28 cellular contexts compared by ENCODE assay signal in genomic region chr10:948347-948746, GRCh38.
"Had no signal": no experiment of that assay in that cellular context is flagged by ENCODE, and none has a peak within 500 bp of the region (broad histone marks: within the 10 kb centered on the region; RNA-seq: fewer than 3 reads in every experiment).

No MANE protein-coding gene starts in this region.

- H3K4me3 ChIP-seq: stomach, suprapubic skin, testis, thoracic aorta, thyroid gland, tibial artery, tibial nerve, transverse colon, upper lobe of left lung, upper lobe of right lung, uterus, vagina had no signal

- H3K9me3 Mint-ChIP-seq: stimulated activated effector memory CD8-positive, alpha-beta T cell treated with anti-CD3 and anti-CD28 coated beads, Interleukin-12 subunit alpha, Interleukin-12 subunit beta, amount 100 ng/mL, for 72 hours; stimulated activated memory B cell treated with anti-CD40 and anti-IgM and Interleukin-4, amounts not matched to agents 10 μg/mL and 1 μg/mL and 100 μg/mL, for 72 hours; stimulated activated naive B cell treated with anti-CD40 and anti-IgM and Interleukin-4, amounts not matched to agents 10 μg/mL and 1 μg/mL and 100 μg/mL, for 72 hours; stimulated activated naive CD8-positive, alpha-beta T cell treated with anti-CD3 and anti-CD28 coated beads, Interleukin-15, amount 100 ng/mL, for 72 hours; stimulated activated naive CD8-positive, alpha-beta T cell treated with anti-CD3 and anti-CD28 coated beads, Interleukin-15, Interleukin-2, amounts not matched to agents 100 ng/mL and 50 ng/mL, for 24 hours; type B pancreatic cell had no signal

- H3K27ac Mint-ChIP-seq: stimulated activated effector memory CD8-positive, alpha-beta T cell treated with anti-CD3 and anti-CD28 coated beads, Interleukin-12 subunit alpha, Interleukin-12 subunit beta, amount 100 ng/mL, for 72 hours; stimulated activated naive B cell treated with anti-CD40 and anti-IgM and Interleukin-4, amounts not matched to agents 10 μg/mL and 1 μg/mL and 100 μg/mL, for 72 hours; stimulated activated naive CD8-positive, alpha-beta T cell treated with anti-CD3 and anti-CD28 coated beads, Interleukin-15, amount 100 ng/mL, for 72 hours; stimulated activated naive CD8-positive, alpha-beta T cell treated with anti-CD3 and anti-CD28 coated beads, Interleukin-15, Interleukin-2, amounts not matched to agents 100 ng/mL and 50 ng/mL, for 24 hours; type B pancreatic cell had no signal

- H3K9me3 ChIP-seq: stomach, suprapubic skin, testis, thoracic aorta, thyroid gland, tibial artery, tibial nerve, transverse colon, upper lobe of left lung, upper lobe of right lung, uterus, vagina had no signal

- H3K27ac ChIP-seq: stomach, testis, thoracic aorta, thyroid gland, tibial artery, transverse colon, upper lobe of left lung, upper lobe of right lung, uterus, vagina had no signal

- ATAC-seq: stimulated activated effector memory CD8-positive, alpha-beta T cell treated with anti-CD3 and anti-CD28 coated beads, Interleukin-12 subunit alpha, Interleukin-12 subunit beta, amount 100 ng/mL, for 72 hours; stimulated activated memory B cell treated with anti-CD40 and anti-IgM and Interleukin-4, amounts not matched to agents 10 μg/mL and 1 μg/mL and 100 μg/mL, for 72 hours; stimulated activated naive B cell treated with anti-CD40 and anti-IgM and Interleukin-4, amounts not matched to agents 10 μg/mL and 1 μg/mL and 100 μg/mL, for 72 hours; stimulated activated naive CD8-positive, alpha-beta T cell treated with anti-CD3 and anti-CD28 coated beads, Interleukin-15, amount 100 ng/mL, for 72 hours; stimulated activated naive CD8-positive, alpha-beta T cell treated with anti-CD3 and anti-CD28 coated beads, Interleukin-15, Interleukin-2, amounts not matched to agents 100 U/mL and 50 U/mL, for 24 hours; upper lobe of right lung had no signal

- H3K27me3 Mint-ChIP-seq: stimulated activated naive CD8-positive, alpha-beta T cell treated with anti-CD3 and anti-CD28 coated beads, Interleukin-15, amount 100 ng/mL, for 72 hours; stimulated activated naive CD8-positive, alpha-beta T cell treated with anti-CD3 and anti-CD28 coated beads, Interleukin-15, Interleukin-2, amounts not matched to agents 100 ng/mL and 50 ng/mL, for 24 hours had no signal

- DNase-seq: stimulated activated CD4-positive, alpha-beta T cell treated with anti-CD3 and anti-CD28 coated beads, Interleukin-2, amount 100 ng/mL, for 48 hours; stimulated activated CD4-positive, alpha-beta T cell treated with anti-CD3 and anti-CD28 coated beads, Interleukin-4, amount 100 ng/mL, for 1 hour; stimulated activated CD4-positive, alpha-beta T cell treated with anti-CD3 and anti-CD28 coated beads, Interleukin-4, amount 100 ng/mL, for 24 hours; stimulated activated CD4-positive, alpha-beta T cell treated with anti-CD3 and anti-CD28 coated beads, Interleukin-4, amount 100 ng/mL, for 4 hours; stimulated activated CD8-positive, alpha-beta memory T cell treated with anti-CD3 and anti-CD28 coated beads, Interleukin-4, amount 100 ng/mL, for 48 hours; stimulated activated naive B cell treated with anti-CD40 and anti-IgM and Interleukin-4, amounts not matched to agents 10 μg/mL and 1 μg/mL and 100 μg/mL, for 72 hours; stimulated activated naive CD4-positive, alpha-beta T cell; stimulated activated naive CD4-positive, alpha-beta T cell treated with Interleukin-2 at 50 U/mL for 16 hours; stimulated activated naive CD8-positive, alpha-beta T cell treated with anti-CD3 and anti-CD28 coated beads, Interleukin-15, amount 100 ng/mL, for 72 hours; stimulated activated naive CD8-positive, alpha-beta T cell treated with anti-CD3 and anti-CD28 coated beads, Interleukin-15, Interleukin-2, amounts not matched to agents 100 U/mL and 50 U/mL, for 24 hours; stomach; substantia nigra; testis; thyroid gland; tibial artery; transverse colon; trophoblast cell; upper lobe of right lung; uterus had no signal

- H3K27me3 ChIP-seq: stomach, testis, thyroid gland, tibial nerve, transverse colon, upper lobe of left lung, upper lobe of right lung, uterus, vagina had no signal

- H3K4me1 Mint-ChIP-seq: stimulated activated effector memory CD8-positive, alpha-beta T cell treated with anti-CD3 and anti-CD28 coated beads, Interleukin-12 subunit alpha, Interleukin-12 subunit beta, amount 100 ng/mL, for 72 hours had no signal

- H3K36me3 Mint-ChIP-seq: stimulated activated effector memory CD8-positive, alpha-beta T cell treated with anti-CD3 and anti-CD28 coated beads, Interleukin-12 subunit alpha, Interleukin-12 subunit beta, amount 100 ng/mL, for 72 hours; stimulated activated naive B cell treated with anti-CD40 and anti-IgM and Interleukin-4, amounts not matched to agents 10 μg/mL and 1 μg/mL and 100 μg/mL, for 72 hours; type B pancreatic cell had no signal

- H3K4me1 ChIP-seq: testis, thyroid gland, tibial nerve, transverse colon, upper lobe of right lung, uterus had no signal

- H3K4me3 Mint-ChIP-seq: stimulated activated effector memory CD8-positive, alpha-beta T cell treated with anti-CD3 and anti-CD28 coated beads, Interleukin-12 subunit alpha, Interleukin-12 subunit beta, amount 100 ng/mL, for 72 hours; stimulated activated memory B cell treated with anti-CD40 and anti-IgM and Interleukin-4, amounts not matched to agents 10 μg/mL and 1 μg/mL and 100 μg/mL, for 72 hours; stimulated activated naive B cell treated with anti-CD40 and anti-IgM and Interleukin-4, amounts not matched to agents 10 μg/mL and 1 μg/mL and 100 μg/mL, for 72 hours; stimulated activated naive CD8-positive, alpha-beta T cell treated with anti-CD3 and anti-CD28 coated beads, Interleukin-15, amount 100 ng/mL, for 72 hours; stimulated activated naive CD8-positive, alpha-beta T cell treated with anti-CD3 and anti-CD28 coated beads, Interleukin-15, Interleukin-2, amounts not matched to agents 100 ng/mL and 50 ng/mL, for 24 hours; type B pancreatic cell had no signal

- H3K36me3 ChIP-seq: stomach, suprapubic skin, thoracic aorta, thyroid gland, tibial artery, tibial nerve, transverse colon, upper lobe of left lung, upper lobe of right lung, uterus, vagina had no signal
